8 cellular contexts compared by ENCODE assay signal in the genomic region with DNA sequence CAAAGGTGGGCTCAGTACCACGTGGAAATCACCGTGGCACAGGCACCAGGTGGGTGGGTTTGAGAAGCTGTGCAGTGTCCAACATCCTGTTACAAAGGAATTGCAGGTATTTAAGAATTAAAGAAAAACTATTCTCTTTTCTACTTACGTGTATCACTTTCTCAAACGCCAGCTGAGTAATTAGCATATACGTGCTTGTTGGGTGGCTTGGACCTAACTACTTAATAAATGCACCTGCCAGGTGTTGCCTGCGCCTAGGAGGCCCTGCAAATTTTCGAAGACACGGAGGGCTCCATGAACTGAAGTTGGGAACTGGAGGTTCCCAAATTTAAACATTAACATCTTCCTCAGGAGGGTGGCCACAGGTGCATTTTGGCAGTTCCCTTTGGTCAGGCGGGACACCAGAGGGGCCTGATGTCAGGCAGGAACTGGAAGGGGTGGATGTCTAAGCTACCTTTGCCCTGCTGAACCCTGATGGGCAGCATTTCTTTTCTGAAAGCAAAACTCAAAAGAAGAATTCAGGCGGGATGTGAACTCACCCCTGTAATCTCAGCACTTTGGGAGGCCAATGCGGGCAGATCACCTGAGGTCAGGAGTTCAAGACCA.
DNase-seq lines count a peak whose midpoint lies in the region; TF ChIP-seq lines count a peak whose summit lies in the region.

No MANE protein-coding gene starts in this region.

- TF ChIP-seq CTCF in endothelial cell (IDR thresholded peaks at IDR 0.05; ENCODE audit: unreplicated experiment), result no peak
- no peak for TF ChIP-seq CTCF in thyroid gland (IDR thresholded peaks at IDR 0.05)

- H3K27me3 Mint-ChIP-seq in endothelial cell (ENCODE audit: unreplicated experiment), result peaks cover 4% of the 10 kb centered on the region

- peaks cover 3% of the 10 kb centered on the region for H3K36me3 Mint-ChIP-seq in endothelial cell (ENCODE audit: low read depth, unreplicated experiment)

- H3K27ac ChIP-seq in skin epidermis (no peak overlapping the region), thyroid gland (no peak overlapping the region)

- no peaks in the 10 kb centered on the region for H3K27me3 ChIP-seq in thyroid gland

- H3K4me1 Mint-ChIP-seq in endothelial cell (ENCODE audit: unreplicated experiment), result no peaks in the 10 kb centered on the region

- intact Hi-C loops in thyroid gland (cut with DNase I), result no loop called here

- H3K4me1 ChIP-seq in thyroid gland, result peaks cover 0 to 9% of the 10 kb centered on the region in 2 donors

- no peak for TF ChIP-seq POLR2A in thyroid gland (IDR thresholded peaks at IDR 0.05)

- peaks cover 5% of the 10 kb centered on the region for H3K9me3 Mint-ChIP-seq in endothelial cell (ENCODE audit: unreplicated experiment)

- H3K36me3 ChIP-seq in thyroid gland, result no peaks in the 10 kb centered on the region

- DNase-seq in NCI-H748 (lab: John Stamatoyannopoulos, UW; ENCODE audit: unreplicated experiment), result peak; percentile 68
- DNase-seq in NCI-H748 treated with DMSO at 0.1 percent for 48 hours (lab: John Stamatoyannopoulos, UW), result no peak
- DNase-seq in NCI-H774 (lab: John Stamatoyannopoulos, UW), result peak; percentile 61
- no peak for DNase-seq in endothelial cell (ENCODE audit: low spot score)
- DNase-seq in thyroid gland, result no peak
- DNase-seq in T1000 (lab: John Stamatoyannopoulos, UW), result no peak
- no peak for DNase-seq in stimulated activated CD4-positive, alpha-beta T cell treated with anti-CD3 and anti-CD28 coated beads, Interleukin-4, amount 100 ng/mL, for 4 hours

- peak overlapping the region; percentile 89 for H3K4me3 Mint-ChIP-seq in endothelial cell (ENCODE audit: unreplicated experiment)

- H3K9me3 ChIP-seq in thyroid gland, result no peaks in the 10 kb centered on the region

- WGBS in thyroid gland, 2 donors, result 48 to 60% methylated on average over 10 to 11 of the region's 11 CpGs

- no peak overlapping the region for H3K27ac Mint-ChIP-seq in endothelial cell (ENCODE audit: unreplicated experiment)

- H3K4me3 ChIP-seq in skin epidermis (peak overlapping the region in 5 of 7 experiments; percentile 49 to 68 (median 66)), thyroid gland (replicated peaks in 1 of 3) (no peak overlapping the region)

Comparison
In these comparisons a context has a peak if more than half of its experiments do, and no peak if none do; other contexts are left out.
1. DNase-seq: peak in NCI-H748 (single experiment) and NCI-H774 (single experiment); none in NCI-H748 treated with DMSO at 0.1 percent for 48 hours (single experiment), endothelial cell (single experiment), thyroid gland (0 of 2), T1000 (single experiment) and stimulated activated CD4-positive, alpha-beta T cell treated with anti-CD3 and anti-CD28 coated beads, Interleukin-4, amount 100 ng/mL, for 4 hours (0 of 2).
2. H3K4me3 ChIP-seq: peak in skin epidermis (5 of 7); none in thyroid gland (0 of 3).